ENCODE assay signal across 16 cellular contexts in the genomic region with DNA sequence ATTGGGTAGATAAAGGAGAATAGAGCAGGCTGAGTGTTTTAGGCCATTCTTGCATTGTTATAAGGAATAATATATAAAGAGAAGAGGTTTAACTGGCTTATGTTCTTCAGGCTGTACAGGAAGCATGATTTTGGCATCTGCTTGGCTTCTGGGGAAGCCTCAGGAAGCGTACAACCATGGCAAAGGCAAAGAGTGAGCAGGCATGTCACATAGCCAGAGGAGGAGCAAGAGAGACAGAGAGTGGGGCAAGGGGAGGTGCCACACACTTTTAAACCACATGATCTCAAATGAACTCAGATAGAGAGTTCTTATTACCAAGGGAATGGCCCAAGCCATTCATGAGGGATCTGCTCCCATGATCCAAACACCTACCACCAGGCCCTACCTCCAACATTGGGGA.
"Had no signal": no experiment of that assay in that cellular context is flagged by ENCODE, and none has a peak within 500 bp of the region (broad histone marks: within the 10 kb centered on the region; RNA-seq: fewer than 3 reads in every experiment).

No MANE protein-coding gene starts in this region.

- FAIRE-seq: astrocyte, bronchial epithelial cell had no signal

- DNase-seq: activated CD4-positive, alpha-beta T cell treated with anti-CD3 and anti-CD28 coated beads for 48 hours; activated CD8-positive, alpha-beta T cell treated with anti-CD3 and anti-CD28 coated beads for 36 hours; activated effector memory CD4-positive, alpha-beta T cell treated with Interleukin-2 at 50 U/mL for 16 hours; activated naive CD4-positive, alpha-beta T cell treated with anti-CD3 and anti-CD28 coated beads, Interleukin-2, amount 50 U/mL, for 16 hours; activated T-cell treated with anti-CD3 and anti-CD28 coated beads, Interleukin-2, amount 50 U/mL, for 4 hours; dermis blood vessel endothelial cell; effector memory CD8-positive, alpha-beta T cell; foreskin melanocyte; nucleus accumbens; posterior cingulate gyrus; retina; upper lobe of right lung had no signal

- H3K36me3 ChIP-seq: thoracic aorta, upper lobe of right lung had no signal

- ATAC-seq: activated CD8-positive, alpha-beta T cell treated with anti-CD3 and anti-CD28 coated beads for 36 hours; activated T-cell treated with anti-CD3 and anti-CD28 coated beads, Interleukin-2, amount 50 U/mL, for 4 hours; effector memory CD8-positive, alpha-beta T cell; stimulated activated effector memory CD8-positive, alpha-beta T cell treated with anti-CD3 and anti-CD28 coated beads, Interleukin-12 subunit alpha, Interleukin-12 subunit beta, amount 100 ng/mL, for 72 hours; upper lobe of right lung had no signal

- H3K9me3 ChIP-seq: thoracic aorta, upper lobe of right lung had no signal

- H3K4me3 ChIP-seq: thoracic aorta, upper lobe of right lung had no signal

- H3K27me3 ChIP-seq: upper lobe of right lung had no signal

- H3K4me1 ChIP-seq: upper lobe of right lung had no signal

- H3K27ac ChIP-seq: thoracic aorta, upper lobe of right lung had no signal
